Comparison of ENCODE assay signal across 13 cellular contexts in genomic region chr10:73426318-73426717, GRCh38. TPM values are rescaled to one million over a fixed set of nuclear protein-coding genes. Genes with fewer than 3 reads are reported as not detected.
DNase-seq lines count a peak whose midpoint lies in the region; ATAC-seq and TF ChIP-seq lines count a peak whose summit lies in the region.
"Had no signal": no experiment of that assay in that cellular context is flagged by ENCODE, and none has a peak within 500 bp of the region (broad histone marks: within the 10 kb centered on the region; RNA-seq: fewer than 3 reads in every experiment).

No MANE protein-coding gene starts in this region.

- intact Hi-C loops in activated B cell treated with CpG ODN at 0.5 μM for 24 hours (cut with micrococcal nuclease), result no loop called here
- intact Hi-C loops in activated T-helper 1 cell treated with anti-CD3 and anti-CD28 coated beads, Interleukin-12 subunit alpha, Interleukin-12 subunit beta, Interleukin-2, Interleukin-4 antibody, amounts not matched to agents 30 ng/mL and 10 ng/mL and 1 ng/mL, durations not matched to agents 14 hours and 24 hours and 36 hours (cut with micrococcal nuclease), result no loop called here

- no peaks in the 10 kb centered on the region for H3K27me3 Mint-ChIP-seq in activated T-cell treated with anti-CD3 and anti-CD28 coated beads, Interleukin-2, amount 50 U/mL, for 24 hours
- H3K27me3 Mint-ChIP-seq in activated B cell treated with CpG ODN at 0.5 μM for 24 hours, result no peaks in the 10 kb centered on the region
- H3K27me3 Mint-ChIP-seq in memory B cell, result no peaks in the 10 kb centered on the region
- no peaks in the 10 kb centered on the region for H3K27me3 Mint-ChIP-seq in effector memory CD8-positive, alpha-beta T cell
- H3K27me3 Mint-ChIP-seq in activated T-helper 1 cell treated with anti-CD3 and anti-CD28 coated beads, Interleukin-12 subunit alpha, Interleukin-12 subunit beta, Interleukin-2, Interleukin-4 antibody, amounts not matched to agents 30 ng/mL and 10 ng/mL and 1 ng/mL, durations not matched to agents 14 hours and 24 hours and 36 hours (ENCODE audit: insufficient read depth), result no peaks in the 10 kb centered on the region

- POLR2A ChIA-PET in activated B cell treated with CpG ODN at 0.5 μM for 24 hours (lab: Charles Lee), result no interaction called here

- TF ChIP-seq CTCF in activated B cell treated with CpG ODN at 0.5 μM for 24 hours (IDR thresholded peaks at IDR 0.05), result no peak

- DNase-seq in activated T-cell treated with anti-CD3 and anti-CD28 coated beads, Interleukin-2, amount 50 U/mL, for 24 hours, result no peak
- no peak for DNase-seq in activated T-cell treated with anti-CD3 and anti-CD28 coated beads, Interleukin-2, amount 50 U/mL, for 1 hour
- no peak for DNase-seq in activated B cell treated with CpG ODN at 0.5 μM for 24 hours
- no peak for DNase-seq in memory B cell (ENCODE audit: low spot score in 2 of 2)
- DNase-seq in effector memory CD8-positive, alpha-beta T cell, result no peak
- DNase-seq in activated CD8-positive, alpha-beta memory T cell treated with anti-CD3 and anti-CD28 coated beads, Interleukin-2, amount 50 U/mL, for 48 hours, result no peak
- DNase-seq in activated T-helper 1 cell treated with anti-CD3 and anti-CD28 coated beads, Interleukin-12 subunit alpha, Interleukin-12 subunit beta, Interleukin-2, Interleukin-4 antibody, amounts not matched to agents 30 ng/mL and 10 ng/mL and 1 ng/mL, durations not matched to agents 14 hours and 24 hours and 36 hours (ENCODE audit: low spot score), result no peak
- DNase-seq: Caco-2; CD8-positive, alpha-beta memory T cell; DND-41; GDM1; IMR-90 had no signal

- CTCF ChIA-PET in activated B cell treated with CpG ODN at 0.5 μM for 24 hours (lab: Charles Lee), result no interaction called here

- H3K27ac Mint-ChIP-seq in activated T-cell treated with anti-CD3 and anti-CD28 coated beads, Interleukin-2, amount 50 U/mL, for 24 hours, result peak overlapping the region; percentile 1
- peak overlapping the region; percentile 47 for H3K27ac Mint-ChIP-seq in activated B cell treated with CpG ODN at 0.5 μM for 24 hours
- peak overlapping the region; percentile 4 for H3K27ac Mint-ChIP-seq in memory B cell
- no peak overlapping the region for H3K27ac Mint-ChIP-seq in effector memory CD8-positive, alpha-beta T cell
- no peak overlapping the region for H3K27ac Mint-ChIP-seq in activated T-helper 1 cell treated with anti-CD3 and anti-CD28 coated beads, Interleukin-12 subunit alpha, Interleukin-12 subunit beta, Interleukin-2, Interleukin-4 antibody, amounts not matched to agents 30 ng/mL and 10 ng/mL and 1 ng/mL, durations not matched to agents 14 hours and 24 hours and 36 hours

- H3K4me1 Mint-ChIP-seq in activated T-cell treated with anti-CD3 and anti-CD28 coated beads, Interleukin-2, amount 50 U/mL, for 24 hours (ENCODE audit: low read depth), result peaks cover 10% of the 10 kb centered on the region
- H3K4me1 Mint-ChIP-seq in activated B cell treated with CpG ODN at 0.5 μM for 24 hours (peaks cover 14% of the 10 kb centered on the region), memory B cell (peaks cover 12% of the 10 kb centered on the region)
- H3K4me1 Mint-ChIP-seq in effector memory CD8-positive, alpha-beta T cell (ENCODE audit: low read depth in 2 of 2), result no peaks in the 10 kb centered on the region
- no peaks in the 10 kb centered on the region for H3K4me1 Mint-ChIP-seq in activated T-helper 1 cell treated with anti-CD3 and anti-CD28 coated beads, Interleukin-12 subunit alpha, Interleukin-12 subunit beta, Interleukin-2, Interleukin-4 antibody, amounts not matched to agents 30 ng/mL and 10 ng/mL and 1 ng/mL, durations not matched to agents 14 hours and 24 hours and 36 hours (ENCODE audit: low read depth)
- H3K4me1 Mint-ChIP-seq: CD8-positive, alpha-beta memory T cell had no signal

- H3K9me3 Mint-ChIP-seq in activated T-cell treated with anti-CD3 and anti-CD28 coated beads, Interleukin-2, amount 50 U/mL, for 24 hours, result no peaks in the 10 kb centered on the region
- no peaks in the 10 kb centered on the region for H3K9me3 Mint-ChIP-seq in activated B cell treated with CpG ODN at 0.5 μM for 24 hours
- no peaks in the 10 kb centered on the region for H3K9me3 Mint-ChIP-seq in memory B cell
- no peaks in the 10 kb centered on the region for H3K9me3 Mint-ChIP-seq in effector memory CD8-positive, alpha-beta T cell
- H3K9me3 Mint-ChIP-seq in activated T-helper 1 cell treated with anti-CD3 and anti-CD28 coated beads, Interleukin-12 subunit alpha, Interleukin-12 subunit beta, Interleukin-2, Interleukin-4 antibody, amounts not matched to agents 30 ng/mL and 10 ng/mL and 1 ng/mL, durations not matched to agents 14 hours and 24 hours and 36 hours, result no peaks in the 10 kb centered on the region
- H3K9me3 Mint-ChIP-seq: CD8-positive, alpha-beta memory T cell had no signal

- ATAC-seq in activated B cell treated with CpG ODN at 0.5 μM for 24 hours (ENCODE audit: low read depth) (peak; percentile 50), memory B cell (ENCODE audit: low read depth) (peak; percentile 94)
- no peak for ATAC-seq in effector memory CD8-positive, alpha-beta T cell (replicated peaks)
- ATAC-seq: HCT116 had no signal

- H3K4me3 Mint-ChIP-seq in activated T-cell treated with anti-CD3 and anti-CD28 coated beads, Interleukin-2, amount 50 U/mL, for 24 hours, result no peak overlapping the region
- no peak overlapping the region for H3K4me3 Mint-ChIP-seq in activated B cell treated with CpG ODN at 0.5 μM for 24 hours
- H3K4me3 Mint-ChIP-seq in memory B cell, result no peak overlapping the region
- H3K4me3 Mint-ChIP-seq in effector memory CD8-positive, alpha-beta T cell, result no peak overlapping the region
- H3K4me3 Mint-ChIP-seq in activated T-helper 1 cell treated with anti-CD3 and anti-CD28 coated beads, Interleukin-12 subunit alpha, Interleukin-12 subunit beta, Interleukin-2, Interleukin-4 antibody, amounts not matched to agents 30 ng/mL and 10 ng/mL and 1 ng/mL, durations not matched to agents 14 hours and 24 hours and 36 hours, result no peak overlapping the region
- H3K4me3 Mint-ChIP-seq: CD8-positive, alpha-beta memory T cell had no signal

- H3K36me3 Mint-ChIP-seq in activated T-cell treated with anti-CD3 and anti-CD28 coated beads, Interleukin-2, amount 50 U/mL, for 24 hours (ENCODE audit: low read depth), result peaks cover 69% of the 10 kb centered on the region
- H3K36me3 Mint-ChIP-seq in activated B cell treated with CpG ODN at 0.5 μM for 24 hours (ENCODE audit: low read depth) (peaks cover 55% of the 10 kb centered on the region), memory B cell (peaks cover 27% of the 10 kb centered on the region)
- H3K36me3 Mint-ChIP-seq in effector memory CD8-positive, alpha-beta T cell (ENCODE audit: insufficient read depth), result peaks cover 33% of the 10 kb centered on the region
- H3K36me3 Mint-ChIP-seq in activated T-helper 1 cell treated with anti-CD3 and anti-CD28 coated beads, Interleukin-12 subunit alpha, Interleukin-12 subunit beta, Interleukin-2, Interleukin-4 antibody, amounts not matched to agents 30 ng/mL and 10 ng/mL and 1 ng/mL, durations not matched to agents 14 hours and 24 hours and 36 hours (ENCODE audit: low read depth), result peaks cover 51% of the 10 kb centered on the region

RNA-seq across cellular contexts. Expression of gene MSS51, which starts 7.0 kb away (rescaled TPM):
- 4.0 and 5.2 TPM in 2 replicates for total RNA-seq in activated B cell treated with CpG ODN at 0.5 μM for 24 hours
- 3.1 and 3.7 TPM in 2 replicates for total RNA-seq in activated T-helper 1 cell treated with anti-CD3 and anti-CD28 coated beads, Interleukin-12 subunit alpha, Interleukin-12 subunit beta, Interleukin-2, Interleukin-4 antibody, amounts not matched to agents 30 ng/mL and 10 ng/mL and 1 ng/mL, durations not matched to agents 14 hours and 24 hours and 36 hours

RNA-seq across cellular contexts. Expression of gene ANXA7, which starts 12.5 kb away (rescaled TPM):
- 150 TPM in 2 replicates for total RNA-seq in activated B cell treated with CpG ODN at 0.5 μM for 24 hours
- total RNA-seq in activated T-helper 1 cell treated with anti-CD3 and anti-CD28 coated beads, Interleukin-12 subunit alpha, Interleukin-12 subunit beta, Interleukin-2, Interleukin-4 antibody, amounts not matched to agents 30 ng/mL and 10 ng/mL and 1 ng/mL, durations not matched to agents 14 hours and 24 hours and 36 hours, result 152 and 157 TPM in 2 replicates

Comparison
In these comparisons a context has a peak if more than half of its experiments do, and no peak if none do; other contexts are left out.
1. H3K27ac Mint-ChIP-seq: peak in activated T-cell treated with anti-CD3 and anti-CD28 coated beads, Interleukin-2, amount 50 U/mL, for 24 hours (single experiment), activated B cell treated with CpG ODN at 0.5 μM for 24 hours (single experiment) and memory B cell (single experiment); none in effector memory CD8-positive, alpha-beta T cell (0 of 2) and activated T-helper 1 cell treated with anti-CD3 and anti-CD28 coated beads, Interleukin-12 subunit alpha, Interleukin-12 subunit beta, Interleukin-2, Interleukin-4 antibody, amounts not matched to agents 30 ng/mL and 10 ng/mL and 1 ng/mL, durations not matched to agents 14 hours and 24 hours and 36 hours (single experiment).